1 cellular context compared by ENCODE assay signal in the genomic region with DNA sequence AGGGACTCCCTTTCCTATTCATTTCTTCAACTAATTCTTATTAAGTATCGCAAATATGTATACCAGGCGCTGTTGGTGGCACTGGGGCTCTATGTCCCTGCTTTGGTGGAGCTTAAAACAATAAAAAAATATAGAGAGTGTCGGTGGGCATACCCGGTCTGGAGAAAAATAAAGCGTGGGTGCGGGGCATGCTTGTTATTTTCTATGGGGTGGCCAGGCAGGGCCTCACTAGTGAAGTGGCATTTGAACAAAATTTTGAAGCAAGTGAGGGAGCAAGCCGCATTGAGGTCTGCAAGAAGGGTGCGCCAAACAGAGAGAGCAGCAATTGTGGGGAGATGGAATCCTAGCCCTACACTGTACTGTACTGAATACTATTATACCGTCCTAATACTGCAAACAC.
TF ChIP-seq lines count a peak whose summit lies in the region.

No MANE protein-coding gene starts in this region.

TF ChIP-seq in GM12878, 131 proteins besides CTCF, POLR2A, EP300 and RAD21:
- no peak for TF ChIP-seq SMAD1 (IDR thresholded peaks at IDR 0.05; ENCODE audit: low read depth, partially characterized antibody)
- no peak for TF ChIP-seq SMC3 (IDR thresholded peaks at IDR 0.05; ENCODE audit: borderline replicate concordance, low read length)
- TF ChIP-seq, protein P1, sequence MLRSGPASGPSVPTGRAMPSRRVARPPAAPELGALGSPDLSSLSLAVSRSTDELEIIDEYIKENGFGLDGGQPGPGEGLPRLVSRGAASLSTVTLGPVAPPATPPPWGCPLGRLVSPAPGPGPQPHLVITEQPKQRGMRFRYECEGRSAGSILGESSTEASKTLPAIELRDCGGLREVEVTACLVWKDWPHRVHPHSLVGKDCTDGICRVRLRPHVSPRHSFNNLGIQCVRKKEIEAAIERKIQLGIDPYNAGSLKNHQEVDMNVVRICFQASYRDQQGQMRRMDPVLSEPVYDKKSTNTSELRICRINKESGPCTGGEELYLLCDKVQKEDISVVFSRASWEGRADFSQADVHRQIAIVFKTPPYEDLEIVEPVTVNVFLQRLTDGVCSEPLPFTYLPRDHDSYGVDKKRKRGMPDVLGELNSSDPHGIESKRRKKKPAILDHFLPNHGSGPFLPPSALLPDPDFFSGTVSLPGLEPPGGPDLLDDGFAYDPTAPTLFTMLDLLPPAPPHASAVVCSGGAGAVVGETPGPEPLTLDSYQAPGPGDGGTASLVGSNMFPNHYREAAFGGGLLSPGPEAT (IDR thresholded peaks at IDR 0.05; ENCODE audit: low read depth), result no peak
- TF ChIP-seq, protein P2, sequence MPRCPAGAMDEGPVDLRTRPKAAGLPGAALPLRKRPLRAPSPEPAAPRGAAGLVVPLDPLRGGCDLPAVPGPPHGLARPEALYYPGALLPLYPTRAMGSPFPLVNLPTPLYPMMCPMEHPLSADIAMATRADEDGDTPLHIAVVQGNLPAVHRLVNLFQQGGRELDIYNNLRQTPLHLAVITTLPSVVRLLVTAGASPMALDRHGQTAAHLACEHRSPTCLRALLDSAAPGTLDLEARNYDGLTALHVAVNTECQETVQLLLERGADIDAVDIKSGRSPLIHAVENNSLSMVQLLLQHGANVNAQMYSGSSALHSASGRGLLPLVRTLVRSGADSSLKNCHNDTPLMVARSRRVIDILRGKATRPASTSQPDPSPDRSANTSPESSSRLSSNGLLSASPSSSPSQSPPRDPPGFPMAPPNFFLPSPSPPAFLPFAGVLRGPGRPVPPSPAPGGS (IDR thresholded peaks at IDR 0.05; ENCODE audit: borderline replicate concordance, insufficient read depth, low read depth, low read length, poor library complexity, severe bottlenecking), result no peak
- no peak for TF ChIP-seq POU2F2 (IDR thresholded peaks at IDR 0.05; ENCODE audit: borderline replicate concordance, low read depth, low read length)
- no peak for TF ChIP-seq NR2C2 (IDR thresholded peaks at IDR 0.05; ENCODE audit: borderline replicate concordance, control insufficient read depth, insufficient read length, low read depth)
- TF ChIP-seq CBX3 (IDR thresholded peaks at IDR 0.05; ENCODE audit: borderline replicate concordance, low read depth), result no peak
- no peak for TF ChIP-seq DPF2 (IDR thresholded peaks at IDR 0.05)
- TF ChIP-seq CEBPB (IDR thresholded peaks at IDR 0.05; ENCODE audit: borderline replicate concordance in 1 of 2, low read depth in 2 of 2, low read length in 2 of 2), result no peak
- no peak for TF ChIP-seq EGR1 (IDR thresholded peaks at IDR 0.05; ENCODE audit: borderline replicate concordance in 1 of 2, low read depth in 2 of 2, low read length in 2 of 2)
- no peak for TF ChIP-seq KAT2A (conservative IDR thresholded peaks at IDR 0.05; ENCODE audit: control insufficient read depth, low read depth, low read length)
- no peak for TF ChIP-seq PAX5 (IDR thresholded peaks at IDR 0.05; ENCODE audit: borderline replicate concordance, low read depth, low read length)
- no peak for TF ChIP-seq SMAD5 (IDR thresholded peaks at IDR 0.05; ENCODE audit: low read depth)
- TF ChIP-seq EED (IDR thresholded peaks at IDR 0.05; ENCODE audit: low read depth), result no peak
- TF ChIP-seq, protein P3, sequence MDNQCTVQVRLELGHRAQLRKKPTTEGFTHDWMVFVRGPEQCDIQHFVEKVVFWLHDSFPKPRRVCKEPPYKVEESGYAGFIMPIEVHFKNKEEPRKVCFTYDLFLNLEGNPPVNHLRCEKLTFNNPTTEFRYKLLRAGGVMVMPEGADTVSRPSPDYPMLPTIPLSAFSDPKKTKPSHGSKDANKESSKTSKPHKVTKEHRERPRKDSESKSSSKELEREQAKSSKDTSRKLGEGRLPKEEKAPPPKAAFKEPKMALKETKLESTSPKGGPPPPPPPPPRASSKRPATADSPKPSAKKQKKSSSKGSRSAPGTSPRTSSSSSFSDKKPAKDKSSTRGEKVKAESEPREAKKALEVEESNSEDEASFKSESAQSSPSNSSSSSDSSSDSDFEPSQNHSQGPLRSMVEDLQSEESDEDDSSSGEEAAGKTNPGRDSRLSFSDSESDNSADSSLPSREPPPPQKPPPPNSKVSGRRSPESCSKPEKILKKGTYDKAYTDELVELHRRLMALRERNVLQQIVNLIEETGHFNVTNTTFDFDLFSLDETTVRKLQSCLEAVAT (IDR thresholded peaks at IDR 0.05), result no peak
- TF ChIP-seq, protein P4, sequence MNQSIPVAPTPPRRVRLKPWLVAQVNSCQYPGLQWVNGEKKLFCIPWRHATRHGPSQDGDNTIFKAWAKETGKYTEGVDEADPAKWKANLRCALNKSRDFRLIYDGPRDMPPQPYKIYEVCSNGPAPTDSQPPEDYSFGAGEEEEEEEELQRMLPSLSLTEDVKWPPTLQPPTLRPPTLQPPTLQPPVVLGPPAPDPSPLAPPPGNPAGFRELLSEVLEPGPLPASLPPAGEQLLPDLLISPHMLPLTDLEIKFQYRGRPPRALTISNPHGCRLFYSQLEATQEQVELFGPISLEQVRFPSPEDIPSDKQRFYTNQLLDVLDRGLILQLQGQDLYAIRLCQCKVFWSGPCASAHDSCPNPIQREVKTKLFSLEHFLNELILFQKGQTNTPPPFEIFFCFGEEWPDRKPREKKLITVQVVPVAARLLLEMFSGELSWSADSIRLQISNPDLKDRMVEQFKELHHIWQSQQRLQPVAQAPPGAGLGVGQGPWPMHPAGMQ (IDR thresholded peaks at IDR 0.05; ENCODE audit: borderline replicate concordance), result no peak
- TF ChIP-seq CHD2 (IDR thresholded peaks at IDR 0.05; ENCODE audit: borderline replicate concordance, low read depth, low read length), result no peak
